Comparison of ENCODE assay signal across 21 cellular contexts in the genomic region with DNA sequence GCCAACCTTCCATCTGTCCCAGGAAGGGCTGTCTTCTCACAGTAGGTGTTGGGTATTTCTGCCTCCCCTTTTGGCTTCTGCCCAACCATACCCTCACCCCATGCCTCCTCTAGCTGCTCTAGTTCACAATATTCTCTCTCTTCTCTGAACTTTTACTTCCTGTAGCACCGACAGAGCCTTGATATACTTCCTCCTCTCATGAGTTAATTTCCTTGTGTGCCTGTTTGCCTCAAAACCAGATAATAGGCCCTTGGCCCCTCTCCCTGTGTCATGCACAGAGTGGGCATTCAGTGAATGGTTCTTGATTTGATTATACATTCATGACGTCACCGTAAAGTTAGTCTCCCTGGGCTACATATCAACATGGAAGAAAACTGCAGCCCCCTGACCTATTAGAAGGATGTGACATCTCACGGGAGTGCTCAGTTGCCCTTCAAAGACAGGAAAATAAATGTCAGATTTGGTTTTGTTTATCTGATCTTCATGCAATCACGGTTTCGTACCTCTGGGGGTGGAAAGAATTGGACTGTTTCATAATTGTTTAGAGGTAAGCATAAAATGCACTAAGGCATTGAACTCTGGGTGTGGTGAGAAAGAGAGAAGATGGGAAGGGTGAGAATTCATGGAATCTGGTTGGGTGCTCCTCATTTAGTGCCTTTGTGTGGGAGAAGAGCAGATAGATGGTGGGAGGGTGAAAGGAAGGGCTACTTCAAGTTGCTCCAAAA.
DNase-seq lines count a peak whose midpoint lies in the region; ATAC-seq and TF ChIP-seq lines count a peak whose summit lies in the region.
"Had no signal": no experiment of that assay in that cellular context is flagged by ENCODE, and none has a peak within 500 bp of the region (broad histone marks: within the 10 kb centered on the region; RNA-seq: fewer than 3 reads in every experiment).

No MANE protein-coding gene starts in this region.

- peak overlapping the region; percentile 64 for H3K27ac Mint-ChIP-seq in CD4-positive, alpha-beta T cell
- H3K27ac Mint-ChIP-seq in activated CD8-positive, alpha-beta T cell treated with anti-CD3 and anti-CD28 coated beads, Interleukin-2, amount 10 ng/mL, durations not matched to agents 7 days and 5 days, result peak overlapping the region; percentile 70
- peak overlapping the region; percentile 34 to 89 (median 75) for H3K27ac Mint-ChIP-seq in naive thymus-derived CD4-positive, alpha-beta T cell
- H3K27ac Mint-ChIP-seq: activated CD4-positive, alpha-beta memory T cell treated with anti-CD3 and anti-CD28 coated beads for 36 hours had no signal

- intact Hi-C loops in CD4-positive, alpha-beta T cell (cut with DNase I, micrococcal nuclease), result no loop called here
- intact Hi-C loops in naive thymus-derived CD4-positive, alpha-beta T cell (cut with micrococcal nuclease), result no loop called here

- H3K4me3 Mint-ChIP-seq in CD4-positive, alpha-beta T cell, result no peak overlapping the region
- no peak overlapping the region for H3K4me3 Mint-ChIP-seq in activated CD8-positive, alpha-beta T cell treated with anti-CD3 and anti-CD28 coated beads, Interleukin-2, amount 10 ng/mL, durations not matched to agents 7 days and 5 days
- H3K4me3 Mint-ChIP-seq in naive thymus-derived CD4-positive, alpha-beta T cell, result peak overlapping the region in 8 of 10 donors; percentile 0 to 61 (median 30)
- H3K4me3 Mint-ChIP-seq: activated CD4-positive, alpha-beta memory T cell treated with anti-CD3 and anti-CD28 coated beads for 36 hours had no signal

- no peaks in the 10 kb centered on the region for H3K27me3 ChIP-seq in CD4-positive, alpha-beta T cell (ENCODE audit: control insufficient read depth, insufficient read depth, low read length)
- H3K27me3 ChIP-seq in naive thymus-derived CD4-positive, alpha-beta T cell (ENCODE audit: control insufficient read depth in 2 of 2, insufficient read depth in 2 of 2, low read length in 2 of 2), result no peaks in the 10 kb centered on the region
- H3K27me3 ChIP-seq: body of pancreas, MG63, SJCRH30 had no signal

- H3K27ac ChIP-seq in CD4-positive, alpha-beta T cell (ENCODE audit: low read depth, low read length), result no peak overlapping the region
- H3K27ac ChIP-seq in naive thymus-derived CD4-positive, alpha-beta T cell (ENCODE audit: low read depth, low read length), result no peak overlapping the region
- H3K27ac ChIP-seq: psoas muscle, SJCRH30 had no signal

- peaks cover 0 to 10% of the 10 kb centered on the region in 2 donors for H3K4me1 ChIP-seq in naive thymus-derived CD4-positive, alpha-beta T cell (ENCODE audit: control insufficient read depth in 2 of 2, insufficient read depth in 2 of 2, low read length in 2 of 2)
- H3K4me1 ChIP-seq: psoas muscle, SJCRH30 had no signal

- CTCF ChIA-PET in CD4-positive, alpha-beta T cell (lab: Charles Lee), result no interaction called here
- CTCF ChIA-PET in activated CD8-positive, alpha-beta T cell treated with anti-CD3 and anti-CD28 coated beads, Interleukin-2, amount 10 ng/mL, durations not matched to agents 7 days and 5 days (lab: Charles Lee), result interaction anchor here (1.0 to 2.6 kb wide), 3 partner anchors 14 to 148 kb away, joined by 4 to 14 read pairs (median 9); no protein-coding TSS in a partner anchor
- CTCF ChIA-PET in naive thymus-derived CD4-positive, alpha-beta T cell (lab: Charles Lee), result no interaction called here

- H3K4me1 Mint-ChIP-seq in CD4-positive, alpha-beta T cell (ENCODE audit: low read depth), result peaks cover 11% of the 10 kb centered on the region
- H3K4me1 Mint-ChIP-seq in activated CD8-positive, alpha-beta T cell treated with anti-CD3 and anti-CD28 coated beads, Interleukin-2, amount 10 ng/mL, durations not matched to agents 7 days and 5 days (ENCODE audit: low read depth), result peaks cover 12% of the 10 kb centered on the region
- peaks cover 7 to 24% (median 17%) of the 10 kb centered on the region in 7 donors for H3K4me1 Mint-ChIP-seq in naive thymus-derived CD4-positive, alpha-beta T cell

- DNase-seq in activated CD4-positive, CD25-positive, alpha-beta regulatory T cell (lab: John Stamatoyannopoulos, UW), result no peak
- DNase-seq in CD4-positive, alpha-beta T cell, result no peak
- no peak for DNase-seq in activated CD8-positive, alpha-beta T cell treated with anti-CD3 and anti-CD28 coated beads, Interleukin-2, amount 10 ng/mL, durations not matched to agents 7 days and 5 days
- DNase-seq in naive thymus-derived CD4-positive, alpha-beta T cell, result peak in 4 of 9 donors; percentile 14 to 30 (median 20)
- DNase-seq in NAMALWA (ENCODE audit: low spot score), result no peak
- no peak for DNase-seq in NCI-H146 treated with DMSO at 0.1 percent for 48 hours (lab: John Stamatoyannopoulos, UW; ENCODE audit: unreplicated experiment)
- DNase-seq: 8988T; activated CD4-positive, alpha-beta memory T cell treated with anti-CD3 and anti-CD28 coated beads for 36 hours; body of pancreas; head of caudate nucleus; mammary epithelial cell; MG63; NCI-H1417 treated with DMSO at 0.1 percent for 48 hours; NCI-H510A treated with DMSO at 0.1 percent for 48 hours; NK-92 treated with Interleukin-12 subunit alpha and Interleukin-12 subunit beta, amount 100 ng/mL, for 24 hours; nucleus accumbens; psoas muscle; SJCRH30 had no signal

- no peaks in the 10 kb centered on the region for H3K27me3 Mint-ChIP-seq in CD4-positive, alpha-beta T cell
- no peaks in the 10 kb centered on the region for H3K27me3 Mint-ChIP-seq in activated CD8-positive, alpha-beta T cell treated with anti-CD3 and anti-CD28 coated beads, Interleukin-2, amount 10 ng/mL, durations not matched to agents 7 days and 5 days (ENCODE audit: low read depth)
- peaks cover 0 to 2% (median 0%) of the 10 kb centered on the region in 5 donors for H3K27me3 Mint-ChIP-seq in naive thymus-derived CD4-positive, alpha-beta T cell
- H3K27me3 Mint-ChIP-seq: activated CD4-positive, alpha-beta memory T cell treated with anti-CD3 and anti-CD28 coated beads for 36 hours had no signal

- POLR2A ChIA-PET in CD4-positive, alpha-beta T cell (lab: Charles Lee), result no interaction called here
- POLR2A ChIA-PET in activated CD8-positive, alpha-beta T cell treated with anti-CD3 and anti-CD28 coated beads, Interleukin-2, amount 10 ng/mL, durations not matched to agents 7 days and 5 days (lab: Charles Lee), result no interaction called here
- POLR2A ChIA-PET in naive thymus-derived CD4-positive, alpha-beta T cell (lab: Charles Lee), result interaction anchor here (0.5 to 0.6 kb wide), 2 partner anchors 32 to 303 kb away, joined by 3 read pairs; no protein-coding TSS in a partner anchor

- H3K9me3 Mint-ChIP-seq in CD4-positive, alpha-beta T cell, result peaks cover 7% of the 10 kb centered on the region
- peaks cover 7% of the 10 kb centered on the region for H3K9me3 Mint-ChIP-seq in activated CD8-positive, alpha-beta T cell treated with anti-CD3 and anti-CD28 coated beads, Interleukin-2, amount 10 ng/mL, durations not matched to agents 7 days and 5 days (ENCODE audit: insufficient read depth)
- peaks cover 6 to 19% (median 14%) of the 10 kb centered on the region in 11 donors for H3K9me3 Mint-ChIP-seq in naive thymus-derived CD4-positive, alpha-beta T cell

- no peak overlapping the region for H3K4me3 ChIP-seq in naive thymus-derived CD4-positive, alpha-beta T cell (ENCODE audit: low read length)
- H3K4me3 ChIP-seq: body of pancreas, MG63, psoas muscle, SJCRH30 had no signal

- peaks cover 10% of the 10 kb centered on the region for H3K9me3 ChIP-seq in CD4-positive, alpha-beta T cell (ENCODE audit: control insufficient read depth, low read length)
- H3K9me3 ChIP-seq in naive thymus-derived CD4-positive, alpha-beta T cell (ENCODE audit: control insufficient read depth in 2 of 3, low read length in 3 of 3), result peaks cover 0 to 10% (median 8%) of the 10 kb centered on the region in 3 experiments
- H3K9me3 ChIP-seq: body of pancreas, MG63, psoas muscle, SJCRH30 had no signal

- no peak for TF ChIP-seq CTCF in CD4-positive, alpha-beta T cell (IDR thresholded peaks at IDR 0.05)

- no peaks in the 10 kb centered on the region for H3K36me3 ChIP-seq in naive thymus-derived CD4-positive, alpha-beta T cell (ENCODE audit: control insufficient read depth in 2 of 3, insufficient read depth in 3 of 3, low read length in 3 of 3)
- H3K36me3 ChIP-seq: MG63, SJCRH30 had no signal

- ATAC-seq in activated CD4-positive, CD25-positive, alpha-beta regulatory T cell treated with anti-CD3 and anti-CD28 coated beads, Interleukin-2, amount 50 U/mL, for 24 hours, result peak; percentile 38 to 69
- ATAC-seq in CD4-positive, alpha-beta T cell (ENCODE audit: poor library complexity), result peak; percentile 44
- ATAC-seq in activated CD8-positive, alpha-beta T cell treated with anti-CD3 and anti-CD28 coated beads, Interleukin-2, amount 10 ng/mL, durations not matched to agents 7 days and 5 days, result no peak
- ATAC-seq in naive thymus-derived CD4-positive, alpha-beta T cell, result peak; percentile 57
- ATAC-seq in HG03159 (IDR thresholded peaks at IDR 0.05; ENCODE audit: unreplicated experiment), result no peak
- ATAC-seq: body of pancreas, Panc1, psoas muscle had no signal

- H3K36me3 Mint-ChIP-seq in CD4-positive, alpha-beta T cell (ENCODE audit: low read depth), result no peaks in the 10 kb centered on the region
- peaks cover 9% of the 10 kb centered on the region for H3K36me3 Mint-ChIP-seq in activated CD8-positive, alpha-beta T cell treated with anti-CD3 and anti-CD28 coated beads, Interleukin-2, amount 10 ng/mL, durations not matched to agents 7 days and 5 days (ENCODE audit: low read depth)
- H3K36me3 Mint-ChIP-seq in naive thymus-derived CD4-positive, alpha-beta T cell, result peaks cover 8 to 14% (median 11%) of the 10 kb centered on the region in 5 donors

Comparison
In these comparisons a context has a peak if more than half of its experiments do, and no peak if none do; other contexts are left out.
1. ATAC-seq: peak in activated CD4-positive, CD25-positive, alpha-beta regulatory T cell treated with anti-CD3 and anti-CD28 coated beads, Interleukin-2, amount 50 U/mL, for 24 hours (2 of 2), CD4-positive, alpha-beta T cell (single experiment) and naive thymus-derived CD4-positive, alpha-beta T cell (single experiment); none in activated CD8-positive, alpha-beta T cell treated with anti-CD3 and anti-CD28 coated beads, Interleukin-2, amount 10 ng/mL, durations not matched to agents 7 days and 5 days (single experiment) and HG03159 (single experiment).
2. H3K4me3 Mint-ChIP-seq: peak in naive thymus-derived CD4-positive, alpha-beta T cell (8 of 10); none in CD4-positive, alpha-beta T cell (single experiment) and activated CD8-positive, alpha-beta T cell treated with anti-CD3 and anti-CD28 coated beads, Interleukin-2, amount 10 ng/mL, durations not matched to agents 7 days and 5 days (single experiment).
3. Peak in every context shown above with its lines, with median percentiles within 50 percentile points of each other: H3K27ac Mint-ChIP-seq.